Comparison of ENCODE assay signal across 13 cellular contexts in genomic region chr1:33381979-33382378, GRCh38. TPM values are rescaled to one million over a fixed set of nuclear protein-coding genes. Genes with fewer than 3 reads are reported as not detected.
DNase-seq lines count a peak whose midpoint lies in the region; ATAC-seq and TF ChIP-seq lines count a peak whose summit lies in the region.
"Had no signal": no experiment of that assay in that cellular context is flagged by ENCODE, and none has a peak within 500 bp of the region (broad histone marks: within the 10 kb centered on the region; RNA-seq: fewer than 3 reads in every experiment).

No MANE protein-coding gene starts in this region.

- H3K36me3 ChIP-seq in SJCRH30, result no peaks in the 10 kb centered on the region
- H3K36me3 ChIP-seq in skeletal muscle tissue (ENCODE audit: control insufficient read depth in 3 of 3, insufficient read depth in 3 of 3, low read length in 3 of 3), result no peaks in the 10 kb centered on the region
- H3K36me3 ChIP-seq: BLaER1 had no signal

- no peak for TF ChIP-seq CTCF in glutamatergic neuron (IDR thresholded peaks at IDR 0.05; ENCODE audit: partially characterized antibody, unreplicated experiment)

- H3K4me3 ChIP-seq in SJCRH30 (peak overlapping the region; percentile 6; the same call in 1 of the 2 replicates), skeletal muscle tissue (ENCODE audit: low read length in 3 of 3) (no peak overlapping the region)
- H3K4me3 ChIP-seq: BLaER1, testis had no signal

- peaks cover 45% of the 10 kb centered on the region for H3K4me1 ChIP-seq in SJCRH30
- H3K4me1 ChIP-seq in skeletal muscle tissue (ENCODE audit: control insufficient read depth in 3 of 3, insufficient read depth in 3 of 3, low read length in 3 of 3), result peaks cover 24 to 53% (median 39%) of the 10 kb centered on the region in 3 donors
- H3K4me1 ChIP-seq: BLaER1, testis had no signal

- peaks cover 6% of the 10 kb centered on the region for H3K27me3 Mint-ChIP-seq in glutamatergic neuron (ENCODE audit: unreplicated experiment)

- peak overlapping the region; percentile 5 for H3K27ac Mint-ChIP-seq in glutamatergic neuron (ENCODE audit: unreplicated experiment)

- peak; percentile 78 for DNase-seq in KBM-7
- no peak for DNase-seq in SJCRH30
- no peak for DNase-seq in glutamatergic neuron
- no peak for DNase-seq in kidney tubule cell (ENCODE audit: low spot score)
- no peak for DNase-seq in medulla oblongata (ENCODE audit: extremely low spot score)
- DNase-seq: activated naive CD4-positive, alpha-beta T cell; DMS 273 treated with DMSO at 0.1 percent for 48 hours; NCI-H1930; NCI-H524; testis had no signal

- no peak overlapping the region for H3K9ac ChIP-seq in skeletal muscle tissue (ENCODE audit: low read depth in 1 of 3, low read length in 3 of 3)
- H3K9ac ChIP-seq: BLaER1 had no signal

- no peak overlapping the region for H3K4me3 Mint-ChIP-seq in glutamatergic neuron (ENCODE audit: unreplicated experiment)

- no peak for ATAC-seq in GM18517 (IDR thresholded peaks at IDR 0.05; ENCODE audit: unreplicated experiment)

- no peaks in the 10 kb centered on the region for H3K36me3 Mint-ChIP-seq in glutamatergic neuron (ENCODE audit: unreplicated experiment)

- H3K9me3 ChIP-seq in SJCRH30 (replicated peaks) (no peaks in the 10 kb centered on the region), skeletal muscle tissue (ENCODE audit: control insufficient read depth in 3 of 3, low read length in 3 of 3) (no peaks in the 10 kb centered on the region)
- H3K9me3 ChIP-seq: BLaER1, testis had no signal

- H3K27me3 ChIP-seq in SJCRH30 (no peaks in the 10 kb centered on the region), skeletal muscle tissue (ENCODE audit: control insufficient read depth in 3 of 3, insufficient read depth in 3 of 3, low read length in 3 of 3) (no peaks in the 10 kb centered on the region)
- H3K27me3 ChIP-seq: BLaER1, testis had no signal

- H3K9me3 Mint-ChIP-seq in glutamatergic neuron (ENCODE audit: unreplicated experiment), result peaks cover 3% of the 10 kb centered on the region

- H3K4me1 Mint-ChIP-seq in glutamatergic neuron (ENCODE audit: low read depth, unreplicated experiment), result peaks cover 40% of the 10 kb centered on the region

- peak overlapping the region; percentile 100 for H3K27ac ChIP-seq in SJCRH30
- peak overlapping the region; percentile 67 for H3K27ac ChIP-seq in skeletal muscle tissue (ENCODE audit: low read depth, low read length)
- H3K27ac ChIP-seq: BLaER1, testis had no signal

- in situ Hi-C loops in KBM-7 (cut with MboI; ENCODE audit: low pct_unique_long_range_greater_than_20kb, low sequenced_read_pairs), result no loop called here

RNA-seq across cellular contexts. Expression of gene PHC2, which starts 48.9 kb away (rescaled TPM):
- 87.9 and 95.1 TPM in 2 replicates for total RNA-seq in SJCRH30 (2014; rRNA removed; shearing (Covaris generic))
- total RNA-seq in glutamatergic neuron (ENCODE audit: unreplicated experiment), result 287 TPM
- 31.3 TPM for total RNA-seq in skeletal muscle tissue
